11 cellular contexts compared by ENCODE assay signal in genomic region chr11:114892381-114893197, GRCh38.
DNase-seq lines count a peak whose midpoint lies in the region; ATAC-seq, FAIRE-seq and TF ChIP-seq lines count a peak whose summit lies in the region.
"Had no signal": no experiment of that assay in that cellular context is flagged by ENCODE, and none has a peak within 500 bp of the region (broad histone marks: within the 10 kb centered on the region; RNA-seq: fewer than 3 reads in every experiment).

No MANE protein-coding gene starts in this region.

- H3K27me3 Mint-ChIP-seq in type B pancreatic cell: peaks cover 31% of the 10 kb centered on the region

- TF ChIP-seq RAD21 in HepG2 (CRISPR knock-in tag; IDR thresholded peaks at IDR 0.05): no peak

- H2AFZ ChIP-seq in HepG2 (ENCODE audit: low read length): no peak overlapping the region

- intact Hi-C loops in HepG2 (cut with micrococcal nuclease; ENCODE audit: unreplicated experiment): no loop called here
- intact Hi-C loops in right lobe of liver (cut with DNase I): loop anchor here in 1 of 2 donors (10.0 kb wide), 1 partner anchor 262 kb away; no protein-coding TSS in a partner anchor

- peak; percentile 23 for TF ChIP-seq CTCF in HepG2 (CRISPR knock-in tag; IDR thresholded peaks at IDR 0.05)
- peak in 1 of 4 donors; percentile 31 for TF ChIP-seq CTCF in right lobe of liver (IDR thresholded peaks at IDR 0.05)
- peak; percentile 30 for TF ChIP-seq CTCF in LNCaP clone FGC (IDR thresholded peaks at IDR 0.05; ENCODE audit: control insufficient read depth, extremely low read depth, insufficient read depth)
- peak; percentile 41 for TF ChIP-seq CTCF in epithelial cell of proximal tubule (conservative IDR thresholded peaks at IDR 0.05; ENCODE audit: low read depth, low read length)
- TF ChIP-seq CTCF in type B pancreatic cell (conservative IDR thresholded peaks at IDR 0.05): peak; percentile 67

- no peaks in the 10 kb centered on the region for H3K9me3 Mint-ChIP-seq in type B pancreatic cell

- H3K79me2 ChIP-seq in HepG2 (ENCODE audit: insufficient read depth, low read length): no peaks in the 10 kb centered on the region

- no peak for FAIRE-seq in HepG2 (lab: Jason Lieb, UNC)

- TF ChIP-seq POLR2A in HepG2 (IDR thresholded peaks at IDR 0.05; ENCODE audit: insufficient read depth in 1 of 2, low read depth in 2 of 2, low read length in 2 of 2) (no peak), right lobe of liver (IDR thresholded peaks at IDR 0.05) (no peak)

- TF ChIP-seq EP300 in HepG2 (IDR thresholded peaks at IDR 0.05; ENCODE audit: low read depth in 2 of 2, low read length in 2 of 2) (no peak), HepG2 (CRISPR knock-in tag; IDR thresholded peaks at IDR 0.05; ENCODE audit: borderline replicate concordance) (no peak)

- ATAC-seq in HepG2 (peak; percentile 53), right lobe of liver (no peak)

- no peaks in the 10 kb centered on the region for H4K20me1 ChIP-seq in HepG2 (ENCODE audit: insufficient read depth, low read length)

- H3K9ac ChIP-seq in HepG2 (ENCODE audit: insufficient read depth, low read depth, low read length): no peak overlapping the region

- H3K4me1 ChIP-seq in HepG2 (ENCODE audit: insufficient read depth, low read length): peaks cover 13% of the 10 kb centered on the region
- no peaks in the 10 kb centered on the region for H3K4me1 ChIP-seq in right lobe of liver

- H3K36me3 Mint-ChIP-seq in type B pancreatic cell: no peaks in the 10 kb centered on the region

- BruUV-seq in HepG2 (replicated peaks; lab: Mats Ljungman, UMichigan): no TSS peak

- H3K36me3 ChIP-seq in HepG2 (replicated peaks in 1 of 2; ENCODE audit: control insufficient read depth in 1 of 2, insufficient read depth in 2 of 2, low read length in 2 of 2) (no peaks in the 10 kb centered on the region), right lobe of liver (no peaks in the 10 kb centered on the region)

- H3K27ac ChIP-seq in HepG2 (ENCODE audit: extremely low read length, insufficient read depth, low read length) (no peak overlapping the region), right lobe of liver (no peak overlapping the region)

- no peak overlapping the region for H3K27ac Mint-ChIP-seq in type B pancreatic cell

- H3K27me3 ChIP-seq in HepG2 (ENCODE audit: control insufficient read depth in 1 of 2, insufficient read depth in 2 of 2, low read length in 2 of 2): peaks cover 1 to 13% of the 10 kb centered on the region in 2 experiments; a peak in 1 of 5 replicates
- no peaks in the 10 kb centered on the region for H3K27me3 ChIP-seq in right lobe of liver

- POLR2A ChIA-PET in HepG2 (lab: Yijun Ruan, JAX): no interaction called here

- in situ Hi-C loops in HepG2 (cut with HindIII; ENCODE audit: extremely low pct_ligation_motif_present, low pct_unique_long_range_greater_than_20kb): no loop called here

- 10% methylated on average over 3 of the region's 3 CpGs for WGBS in HepG2 (ENCODE audit: low lambda C conversion rate)
- WGBS in right lobe of liver (ENCODE audit: insufficient coverage, low coverage, low lambda C conversion rate, missing lambda C conversion rate): 68% methylated on average over 2 of the region's 3 CpGs

- CTCF ChIA-PET in HepG2 (lab: Yijun Ruan, JAX; ENCODE audit: low intra/inter-chr PET ratio, low total read pairs): no interaction called here

- no peak overlapping the region for H3K4me3 ChIP-seq in HepG2 (replicated peaks in 1 of 3; ENCODE audit: insufficient read depth in 1 of 3, low read depth in 2 of 3, low read length in 3 of 3)
- no peak overlapping the region for H3K4me3 ChIP-seq in right lobe of liver
- no peak overlapping the region for H3K4me3 ChIP-seq in LNCaP clone FGC (ENCODE audit: low read depth, low read length)
- H3K4me3 ChIP-seq in epithelial cell of proximal tubule (ENCODE audit: low read depth, low read length): no peak overlapping the region

- no peak for DNase-seq in HepG2 (ENCODE audit: low spot score)
- no peak for DNase-seq in right lobe of liver
- no peak for DNase-seq in LNCaP clone FGC (ENCODE audit: low read depth)
- no peak for DNase-seq in epithelial cell of proximal tubule (ENCODE audit: low read depth)
- no peak for DNase-seq in type B pancreatic cell (ENCODE audit: extremely low spot score, unreplicated experiment)
- no peak for DNase-seq in KG1 (lab: John Stamatoyannopoulos, UW)
- DNase-seq in NOMO-1 (lab: John Stamatoyannopoulos, UW; ENCODE audit: unreplicated experiment in 2 of 2): no peak
- no peak for DNase-seq in SIG-M5 treated with dmso at 0.1 percent for 504 hours (lab: John Stamatoyannopoulos, UW; ENCODE audit: unreplicated experiment)
- DNase-seq: activated naive CD4-positive, alpha-beta T cell treated with Interleukin-2 at 50 U/mL for 16 hours; GOT3; IMR-90 had no signal

- peaks cover 17% of the 10 kb centered on the region for H3K4me1 Mint-ChIP-seq in type B pancreatic cell (ENCODE audit: unreplicated experiment)

- no peak overlapping the region for H3K4me2 ChIP-seq in HepG2 (ENCODE audit: low read depth, low read length)

- H3K4me3 Mint-ChIP-seq in type B pancreatic cell: no peak overlapping the region

- no peaks in the 10 kb centered on the region for H3K9me3 ChIP-seq in HepG2 (ENCODE audit: low read length)
- no peaks in the 10 kb centered on the region for H3K9me3 ChIP-seq in right lobe of liver

TF ChIP-seq in HepG2, 621 proteins besides CTCF, POLR2A, EP300 and RAD21:
- TF ChIP-seq ARHGAP35 (CRISPR knock-in tag; IDR thresholded peaks at IDR 0.05; ENCODE audit: borderline replicate concordance) (no peak), HOXA3 (CRISPR knock-in tag; IDR thresholded peaks at IDR 0.05) (no peak), CHD2 (IDR thresholded peaks at IDR 0.05; ENCODE audit: low read depth, low read length) (no peak)
